Comparison of ENCODE assay signal across 14 cellular contexts in the genomic region with DNA sequence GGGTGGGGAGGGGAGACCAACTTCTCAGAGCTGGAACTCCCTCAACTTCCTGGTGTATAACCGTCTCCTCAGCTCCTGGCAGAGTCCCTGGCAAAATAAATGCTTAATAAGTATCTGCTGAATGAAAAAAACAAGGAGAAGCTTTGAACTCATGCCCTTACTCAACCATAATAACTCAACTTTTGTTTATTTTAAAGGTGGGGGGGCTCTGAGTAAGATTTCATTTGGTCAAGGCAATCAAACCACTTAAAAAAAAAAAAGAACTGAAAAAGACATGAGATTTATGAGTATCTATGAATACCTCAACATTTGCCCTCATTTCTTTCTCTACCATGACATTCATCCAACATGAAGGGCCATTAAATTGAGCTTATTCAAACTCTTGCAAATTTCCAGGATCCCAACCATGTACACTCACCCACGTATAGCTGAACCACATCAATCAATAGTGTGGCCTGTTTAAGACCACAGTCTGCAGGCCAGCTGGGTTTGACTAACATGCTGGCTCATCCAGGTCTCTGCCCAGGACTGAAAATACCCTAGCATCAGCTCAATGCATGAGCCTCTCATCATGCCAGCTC.
DNase-seq lines count a peak whose midpoint lies in the region; ATAC-seq and TF ChIP-seq lines count a peak whose summit lies in the region.
"Had no signal": no experiment of that assay in that cellular context is flagged by ENCODE, and none has a peak within 500 bp of the region (broad histone marks: within the 10 kb centered on the region; RNA-seq: fewer than 3 reads in every experiment).

No MANE protein-coding gene starts in this region.

- TF ChIP-seq CTCF in HCT116 (IDR thresholded peaks at IDR 0.05 in 2 of 3, conservative IDR thresholded peaks at IDR 0.05 in 1 of 3; ENCODE audit: borderline replicate concordance in 1 of 3, insufficient read depth in 1 of 3, low read depth in 2 of 3, low read length in 2 of 3) = no peak

- H3K27me3 ChIP-seq in CD4-positive, CD25-positive, alpha-beta regulatory T cell (ENCODE audit: control insufficient read depth, insufficient read depth, low read length) = no peaks in the 10 kb centered on the region
- no peaks in the 10 kb centered on the region for H3K27me3 ChIP-seq in HCT116 (ENCODE audit: insufficient read depth, low read length)
- no peaks in the 10 kb centered on the region for H3K27me3 ChIP-seq in naive thymus-derived CD4-positive, alpha-beta T cell (ENCODE audit: control insufficient read depth in 2 of 2, insufficient read depth in 2 of 2, low read length in 2 of 2)
- H3K27me3 ChIP-seq: hepatocyte had no signal

- peaks cover 18% of the 10 kb centered on the region for H3K36me3 ChIP-seq in CD4-positive, CD25-positive, alpha-beta regulatory T cell (ENCODE audit: control insufficient read depth, insufficient read depth, low read length)
- H3K36me3 ChIP-seq in HCT116 (ENCODE audit: control insufficient read depth in 1 of 2, insufficient read depth in 2 of 2, low read length in 2 of 2) = no peaks in the 10 kb centered on the region
- H3K36me3 ChIP-seq in naive thymus-derived CD4-positive, alpha-beta T cell (ENCODE audit: control insufficient read depth in 2 of 3, insufficient read depth in 3 of 3, low read length in 3 of 3) = peaks cover 0 to 3% (median 0%) of the 10 kb centered on the region in 3 experiments

- peaks cover 68% of the 10 kb centered on the region for H3K36me3 Mint-ChIP-seq in CD4-positive, CD25-positive, alpha-beta regulatory T cell
- peaks cover 45% of the 10 kb centered on the region for H3K36me3 Mint-ChIP-seq in activated naive CD8-positive, alpha-beta T cell treated with anti-CD3 and anti-CD28 coated beads for 36 hours
- peaks cover 13 to 55% (median 44%) of the 10 kb centered on the region in 5 donors for H3K36me3 Mint-ChIP-seq in naive thymus-derived CD4-positive, alpha-beta T cell
- H3K36me3 Mint-ChIP-seq: natural killer cell treated with Interleukin-12 subunit alpha and Interleukin-12 subunit beta and Interleukin-15 and Interleukin-18, amount 100 ng/mL, for 72 hours had no signal

- ATAC-seq in CD4-positive, CD25-positive, alpha-beta regulatory T cell (ENCODE audit: low read depth in 2 of 2) = no peak
- ATAC-seq in HCT116 (peak; percentile 40; the same call in 1 of the 2 replicates), HG03342 (IDR thresholded peaks at IDR 0.05; ENCODE audit: unreplicated experiment) (no peak), left cardiac atrium (no peak)
- ATAC-seq in naive thymus-derived CD4-positive, alpha-beta T cell = no peak
- ATAC-seq: natural killer cell treated with Interleukin-12 subunit alpha and Interleukin-12 subunit beta and Interleukin-15 and Interleukin-18, amount 100 ng/mL, for 72 hours had no signal

- DNase-seq in CD4-positive, CD25-positive, alpha-beta regulatory T cell = no peak
- DNase-seq in HCT116 (ENCODE audit: low read depth, low spot score) = no peak
- peak; percentile 61 for DNase-seq in activated naive CD8-positive, alpha-beta T cell treated with anti-CD3 and anti-CD28 coated beads for 36 hours
- DNase-seq in naive thymus-derived CD4-positive, alpha-beta T cell = no peak
- no peak for DNase-seq in NCI-H187 treated with DMSO at 0.1 percent for 48 hours (lab: John Stamatoyannopoulos, UW)
- no peak for DNase-seq in left cardiac atrium
- DNase-seq in KBM-7 = no peak
- DNase-seq: activated CD4-positive, alpha-beta T cell treated with anti-CD3 and anti-CD28 coated beads for 1 hour; central memory CD4-positive, alpha-beta T cell; KG1; NK-92 treated with Interleukin-12 subunit alpha and Interleukin-12 subunit beta, amount 100 ng/mL, for 24 hours had no signal

- CTCF ChIA-PET in HCT116 (lab: Charles Lee) = interaction anchor here (0.7 kb wide), 1 partner anchor 8 kb away, joined by 5 read pairs; no protein-coding TSS in a partner anchor
- CTCF ChIA-PET in naive thymus-derived CD4-positive, alpha-beta T cell (lab: Charles Lee) = interaction anchor here (1.6 kb wide), 1 partner anchor 8 kb away, joined by 4 read pairs; no protein-coding TSS in a partner anchor

- H3K27me3 Mint-ChIP-seq in CD4-positive, CD25-positive, alpha-beta regulatory T cell = no peaks in the 10 kb centered on the region
- no peaks in the 10 kb centered on the region for H3K27me3 Mint-ChIP-seq in activated naive CD8-positive, alpha-beta T cell treated with anti-CD3 and anti-CD28 coated beads for 36 hours
- peaks cover 0 to 47% (median 0%) of the 10 kb centered on the region in 5 donors for H3K27me3 Mint-ChIP-seq in naive thymus-derived CD4-positive, alpha-beta T cell
- H3K27me3 Mint-ChIP-seq: natural killer cell treated with Interleukin-12 subunit alpha and Interleukin-12 subunit beta and Interleukin-15 and Interleukin-18, amount 100 ng/mL, for 72 hours had no signal

- H3K4me1 ChIP-seq in CD4-positive, CD25-positive, alpha-beta regulatory T cell (ENCODE audit: control insufficient read depth, insufficient read depth, low read length, poor library complexity, severe bottlenecking) = peaks cover 50% of the 10 kb centered on the region
- no peaks in the 10 kb centered on the region for H3K4me1 ChIP-seq in HCT116 (ENCODE audit: control insufficient read depth in 1 of 2, insufficient read depth in 2 of 2, low read length in 2 of 2)
- H3K4me1 ChIP-seq in naive thymus-derived CD4-positive, alpha-beta T cell (ENCODE audit: control insufficient read depth in 2 of 2, insufficient read depth in 2 of 2, low read length in 2 of 2) = peaks cover 28 to 88% of the 10 kb centered on the region in 2 donors

- no peak overlapping the region for H3K27ac ChIP-seq in CD4-positive, CD25-positive, alpha-beta regulatory T cell (ENCODE audit: insufficient read depth, low read length, poor library complexity, severe bottlenecking)
- H3K27ac ChIP-seq in HCT116 (ENCODE audit: low read depth, low read length) = no peak overlapping the region
- H3K27ac ChIP-seq in naive thymus-derived CD4-positive, alpha-beta T cell (ENCODE audit: low read depth, low read length) = peak overlapping the region; percentile 25
- H3K27ac ChIP-seq: hepatocyte had no signal

- TF ChIP-seq POLR2A in HCT116 (IDR thresholded peaks at IDR 0.05; ENCODE audit: borderline replicate concordance, extremely low read depth, insufficient read depth, insufficient read length) = no peak

- intact Hi-C loops in HCT116 (cut with micrococcal nuclease) = no loop called here
- intact Hi-C loops in naive thymus-derived CD4-positive, alpha-beta T cell (cut with micrococcal nuclease) = loop anchor here in 1 of 2 donors (1.0 kb wide), 1 partner anchor 8 kb away; no protein-coding TSS in a partner anchor
- intact Hi-C loops in left cardiac atrium (cut with DNase I) = no loop called here

- H3K79me2 ChIP-seq in HCT116 (ENCODE audit: insufficient read depth, low read length) = no peaks in the 10 kb centered on the region

- no peaks in the 10 kb centered on the region for H4K20me1 ChIP-seq in HCT116 (ENCODE audit: insufficient read depth)

- POLR2A ChIA-PET in HCT116 (lab: Charles Lee) = no interaction called here
- POLR2A ChIA-PET in naive thymus-derived CD4-positive, alpha-beta T cell (lab: Charles Lee) = interaction anchor here (0.6 to 20.0 kb wide), 8 partner anchors 8 to 69 kb away, joined by 4 to 356 read pairs (median 4); no protein-coding TSS in a partner anchor

- no peaks in the 10 kb centered on the region for H3K9me2 ChIP-seq in HCT116 (ENCODE audit: insufficient read depth)

- RAD21 ChIA-PET in HCT116 (lab: Charles Lee; ENCODE audit: low non-redundant PET in 1 of 2, low total read pairs in 2 of 2, uncharacterized antibody in 2 of 2, unreplicated experiment in 2 of 2) = no interaction called here

- peak overlapping the region; percentile 59 to 95 (median 68) for H3K27ac Mint-ChIP-seq in CD4-positive, CD25-positive, alpha-beta regulatory T cell
- H3K27ac Mint-ChIP-seq in activated naive CD8-positive, alpha-beta T cell treated with anti-CD3 and anti-CD28 coated beads for 36 hours = peak overlapping the region; percentile 80
- H3K27ac Mint-ChIP-seq in naive thymus-derived CD4-positive, alpha-beta T cell = peak overlapping the region in 8 of 9 donors; percentile 88 to 99 (median 97)
- H3K27ac Mint-ChIP-seq: natural killer cell treated with Interleukin-12 subunit alpha and Interleukin-12 subunit beta and Interleukin-15 and Interleukin-18, amount 100 ng/mL, for 72 hours had no signal

- peaks cover 0 to 2% (median 0%) of the 10 kb centered on the region in 7 donors for H3K9me3 Mint-ChIP-seq in CD4-positive, CD25-positive, alpha-beta regulatory T cell
- no peaks in the 10 kb centered on the region for H3K9me3 Mint-ChIP-seq in activated naive CD8-positive, alpha-beta T cell treated with anti-CD3 and anti-CD28 coated beads for 36 hours
- no peaks in the 10 kb centered on the region for H3K9me3 Mint-ChIP-seq in naive thymus-derived CD4-positive, alpha-beta T cell
- H3K9me3 Mint-ChIP-seq: natural killer cell treated with Interleukin-12 subunit alpha and Interleukin-12 subunit beta and Interleukin-15 and Interleukin-18, amount 100 ng/mL, for 72 hours had no signal

- BruUV-seq in HCT116 (replicated peaks; lab: Mats Ljungman, UMichigan) = no TSS peak

- no peak overlapping the region for H3K9ac ChIP-seq in HCT116 (ENCODE audit: low read length)

- peaks cover 25 to 96% (median 72%) of the 10 kb centered on the region in 4 donors for H3K4me1 Mint-ChIP-seq in CD4-positive, CD25-positive, alpha-beta regulatory T cell
- peaks cover 92% of the 10 kb centered on the region for H3K4me1 Mint-ChIP-seq in activated naive CD8-positive, alpha-beta T cell treated with anti-CD3 and anti-CD28 coated beads for 36 hours
- H3K4me1 Mint-ChIP-seq in naive thymus-derived CD4-positive, alpha-beta T cell = peaks cover 50 to 100% (median 97%) of the 10 kb centered on the region in 7 donors

- H3K4me2 ChIP-seq in HCT116 (ENCODE audit: low read length) = no peak overlapping the region
- H3K4me2 ChIP-seq: hepatocyte had no signal

- H2AFZ ChIP-seq in HCT116 (ENCODE audit: low read depth, low read length, poor library complexity, severe bottlenecking) = no peak overlapping the region
- H2AFZ ChIP-seq: hepatocyte had no signal

- H3K4me3 Mint-ChIP-seq in CD4-positive, CD25-positive, alpha-beta regulatory T cell = peak overlapping the region in 1 of 4 donors; percentile 23
- H3K4me3 Mint-ChIP-seq in activated naive CD8-positive, alpha-beta T cell treated with anti-CD3 and anti-CD28 coated beads for 36 hours = no peak overlapping the region
- H3K4me3 Mint-ChIP-seq in naive thymus-derived CD4-positive, alpha-beta T cell = peak overlapping the region in 8 of 10 donors; percentile 5 to 77 (median 27)
- H3K4me3 Mint-ChIP-seq: natural killer cell treated with Interleukin-12 subunit alpha and Interleukin-12 subunit beta and Interleukin-15 and Interleukin-18, amount 100 ng/mL, for 72 hours had no signal

- in situ Hi-C loops in KBM-7 (cut with MboI; ENCODE audit: low pct_unique_long_range_greater_than_20kb, low sequenced_read_pairs) = no loop called here

- no peak for TF ChIP-seq RAD21 in HCT116 (IDR thresholded peaks at IDR 0.05; ENCODE audit: low read depth)

- H3K4me3 ChIP-seq in CD4-positive, CD25-positive, alpha-beta regulatory T cell (ENCODE audit: low read depth, low read length) = no peak overlapping the region
- H3K4me3 ChIP-seq in HCT116 (replicated peaks in 1 of 2; ENCODE audit: low read depth in 1 of 2, low read length in 2 of 2) = no peak overlapping the region
- no peak overlapping the region for H3K4me3 ChIP-seq in naive thymus-derived CD4-positive, alpha-beta T cell (ENCODE audit: low read length)
- H3K4me3 ChIP-seq: hepatocyte had no signal

- H3K9me3 ChIP-seq in CD4-positive, CD25-positive, alpha-beta regulatory T cell (ENCODE audit: control insufficient read depth in 2 of 2, low read length in 2 of 2) = no peaks in the 10 kb centered on the region
- H3K9me3 ChIP-seq in HCT116 (ENCODE audit: control insufficient read depth in 1 of 2, insufficient read depth in 1 of 2, low read depth in 1 of 2, low read length in 2 of 2) = no peaks in the 10 kb centered on the region
- no peaks in the 10 kb centered on the region for H3K9me3 ChIP-seq in naive thymus-derived CD4-positive, alpha-beta T cell (ENCODE audit: control insufficient read depth in 2 of 3, low read length in 3 of 3)
